ENCODE assay signal across 8 cellular contexts in the genomic region with DNA sequence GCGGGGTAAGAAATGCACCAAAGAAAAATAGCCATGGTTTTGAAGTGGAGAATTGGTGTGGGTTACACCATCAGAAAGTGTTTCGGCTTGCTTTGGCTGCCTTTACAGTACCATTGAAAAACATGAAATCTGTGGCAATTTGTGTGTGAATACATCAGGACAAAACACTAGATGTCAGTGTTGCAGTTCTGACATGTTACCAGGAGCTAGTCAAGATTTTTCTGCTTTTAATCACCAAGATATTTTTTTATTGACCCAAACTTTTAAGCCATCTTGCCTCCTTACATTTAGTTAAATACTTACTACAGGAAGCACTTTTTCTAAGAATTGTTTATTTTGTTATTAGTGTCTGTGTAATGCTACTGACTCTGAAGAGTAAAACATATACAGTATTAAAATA. TPM values are rescaled to one million over a fixed set of nuclear protein-coding genes. Genes with fewer than 3 reads are reported as not detected.
DNase-seq lines count a peak whose midpoint lies in the region; ATAC-seq and TF ChIP-seq lines count a peak whose summit lies in the region.

No MANE protein-coding gene starts in this region.

- no peak for DNase-seq in activated T-cell treated with anti-CD3 and anti-CD28 coated beads, Interleukin-2, amount 50 U/mL, for 72 hours
- no peak for DNase-seq in activated T-cell treated with anti-CD3 and anti-CD28 coated beads, Interleukin-2, amount 50 U/mL, for 1 hour
- DNase-seq in astrocyte of the spinal cord (ENCODE audit: low read depth, low spot score) (peak; percentile 64), mesendoderm (peak; percentile 54), KG1 (lab: John Stamatoyannopoulos, UW) (no peak)

- peak overlapping the region; percentile 54 for H3K27ac Mint-ChIP-seq in activated T-cell treated with anti-CD3 and anti-CD28 coated beads, Interleukin-2, amount 50 U/mL, for 72 hours

- H3K4me1 ChIP-seq in mesendoderm (ENCODE audit: control insufficient read depth, low read depth, low read length): peaks cover 2% of the 10 kb centered on the region

- H3K27me3 Mint-ChIP-seq in activated T-cell treated with anti-CD3 and anti-CD28 coated beads, Interleukin-2, amount 50 U/mL, for 72 hours (ENCODE audit: low read depth): no peaks in the 10 kb centered on the region

- no peaks in the 10 kb centered on the region for H3K79me2 ChIP-seq in mesendoderm (ENCODE audit: control insufficient read depth, insufficient read depth, low read length)

- H3K23ac ChIP-seq in mesendoderm (ENCODE audit: low read length): no peak overlapping the region

- H3K9me3 Mint-ChIP-seq in activated T-cell treated with anti-CD3 and anti-CD28 coated beads, Interleukin-2, amount 50 U/mL, for 72 hours: no peaks in the 10 kb centered on the region

- H2AK5ac ChIP-seq in mesendoderm (ENCODE audit: low read length): no peak overlapping the region

- peak; percentile 80 for TF ChIP-seq CTCF in LNCAP (IDR thresholded peaks at IDR 0.05)
- peak; percentile 59 for TF ChIP-seq CTCF in astrocyte of the spinal cord (IDR thresholded peaks at IDR 0.05; ENCODE audit: low read depth, low read length)

- no peaks in the 10 kb centered on the region for H3K79me1 ChIP-seq in mesendoderm (ENCODE audit: low read length)

- no peak overlapping the region for H2BK5ac ChIP-seq in mesendoderm (ENCODE audit: low read length)

- in situ Hi-C loops in astrocyte of the spinal cord (cut with HindIII; ENCODE audit: low sequenced_read_pairs): no loop called here

- H2BK120ac ChIP-seq in mesendoderm (ENCODE audit: low read depth, low read length): no peak overlapping the region

- no peak overlapping the region for H4K5ac ChIP-seq in mesendoderm (ENCODE audit: low read length)

- H3K4me2 ChIP-seq in mesendoderm (ENCODE audit: low read length): no peak overlapping the region

- H3K9ac ChIP-seq in mesendoderm (ENCODE audit: low read length): no peak overlapping the region

- H3K18ac ChIP-seq in mesendoderm (ENCODE audit: low read length): no peak overlapping the region

- no peak overlapping the region for H3K4me3 Mint-ChIP-seq in activated T-cell treated with anti-CD3 and anti-CD28 coated beads, Interleukin-2, amount 50 U/mL, for 72 hours

- H3K4me3 ChIP-seq in astrocyte of the spinal cord (ENCODE audit: low read depth, low read length): no peak overlapping the region
- H3K4me3 ChIP-seq in mesendoderm (ENCODE audit: low read length): no peak overlapping the region

- no peak overlapping the region for H3K4ac ChIP-seq in mesendoderm (ENCODE audit: low read depth, low read length)

- no peaks in the 10 kb centered on the region for H3K36me3 ChIP-seq in mesendoderm (ENCODE audit: control insufficient read depth, insufficient read depth, low read length)

- ATAC-seq in activated T-cell treated with anti-CD3 and anti-CD28 coated beads, Interleukin-2, amount 50 U/mL, for 72 hours (replicated peaks in 1 of 2): no peak
- ATAC-seq in esophagus mucosa: no peak
- ATAC-seq in GM21717 (IDR thresholded peaks at IDR 0.05; ENCODE audit: unreplicated experiment): no peak

- peaks cover 32% of the 10 kb centered on the region for H3K4me1 Mint-ChIP-seq in activated T-cell treated with anti-CD3 and anti-CD28 coated beads, Interleukin-2, amount 50 U/mL, for 72 hours (ENCODE audit: low read depth)

- H3K27ac ChIP-seq in mesendoderm (ENCODE audit: low read depth, low read length): no peak overlapping the region

- no peak overlapping the region for H2BK15ac ChIP-seq in mesendoderm (replicated peaks; ENCODE audit: low read depth)

- H3K56ac ChIP-seq in mesendoderm (ENCODE audit: low read length): no peak overlapping the region

- H3K27me3 ChIP-seq in mesendoderm (ENCODE audit: insufficient read depth, low read length, poor library complexity): no peaks in the 10 kb centered on the region

- H3K36me3 Mint-ChIP-seq in activated T-cell treated with anti-CD3 and anti-CD28 coated beads, Interleukin-2, amount 50 U/mL, for 72 hours (ENCODE audit: insufficient read depth in 2 of 2): peaks cover 0 to 4% of the 10 kb centered on the region in 2 donors

- H4K8ac ChIP-seq in mesendoderm (ENCODE audit: low read depth, low read length): no peak overlapping the region

- WGBS in mesendoderm (ENCODE audit: extremely low coverage, insufficient coverage, low lambda C conversion rate): no CpG with 5 or more reads among the region's 2 CpGs

RNA-seq across cellular contexts. Expression of a gene that starts 14.3 kb away (rescaled TPM):
- total RNA-seq in activated T-cell treated with anti-CD3 and anti-CD28 coated beads, Interleukin-2, amount 50 U/mL, for 72 hours: 10 to 100 TPM; 12.5 to 13.6 TPM
- polyA plus RNA-seq in mesendoderm (2013, experiment 1 of 2): 103 TPM
- polyA plus RNA-seq in mesendoderm (2013, experiment 2 of 2): 103 TPM
- 12.4 TPM for total RNA-seq in esophagus mucosa

RNA-seq across cellular contexts. Expression of a gene that starts 45.7 kb away (rescaled TPM):
- not detected for total RNA-seq in activated T-cell treated with anti-CD3 and anti-CD28 coated beads, Interleukin-2, amount 50 U/mL, for 72 hours
- 0.97 TPM for polyA plus RNA-seq in mesendoderm (2013, experiment 1 of 2)
- polyA plus RNA-seq in mesendoderm (2013, experiment 2 of 2): 0.81 TPM
- total RNA-seq in esophagus mucosa: 0.44 TPM

Comparison
In these comparisons a context has a peak if more than half of its experiments do, and no peak if none do; other contexts are left out.
1. DNase-seq: peak in astrocyte of the spinal cord (single experiment) and mesendoderm (single experiment); none in activated T-cell treated with anti-CD3 and anti-CD28 coated beads, Interleukin-2, amount 50 U/mL, for 72 hours (0 of 2), activated T-cell treated with anti-CD3 and anti-CD28 coated beads, Interleukin-2, amount 50 U/mL, for 1 hour (single experiment) and KG1 (single experiment).